Comparison of ENCODE assay signal across 7 cellular contexts in the genomic region with DNA sequence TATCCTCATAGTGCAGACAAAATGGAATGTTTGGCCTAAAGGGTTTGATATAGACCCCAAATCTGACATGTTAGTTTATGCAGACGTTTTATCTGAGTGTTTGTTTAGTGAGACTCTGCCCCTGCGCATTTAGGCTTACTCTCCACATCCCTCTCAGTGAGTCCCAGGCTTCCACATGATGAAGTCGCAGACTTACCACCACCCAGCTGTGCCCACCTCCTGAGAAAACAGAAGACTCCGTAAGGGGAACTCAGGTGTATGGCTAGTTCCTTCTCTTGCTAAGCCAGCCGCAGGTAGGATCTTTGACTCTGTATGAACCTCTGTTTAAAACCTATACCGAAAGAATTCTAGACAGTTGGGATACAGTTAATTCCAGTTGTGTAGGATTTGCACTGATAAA.
"Had no signal": no experiment of that assay in that cellular context is flagged by ENCODE, and none has a peak within 500 bp of the region (broad histone marks: within the 10 kb centered on the region; RNA-seq: fewer than 3 reads in every experiment).

No MANE protein-coding gene starts in this region.

- H3K4me3 ChIP-seq: GM23248 had no signal

- DNase-seq: GM23248, H9, HCEC 1CT, Karpas-422, KBM-7 had no signal

- H3K27me3 Mint-ChIP-seq: IgD-negative memory B cell had no signal

- H3K9me3 Mint-ChIP-seq: H9, IgD-negative memory B cell had no signal

- H3K9ac ChIP-seq: GM23248, KMS-11 had no signal

- H3K27ac Mint-ChIP-seq: IgD-negative memory B cell had no signal

- H3K27ac ChIP-seq: GM23248, KMS-11 had no signal

- H3K4me3 Mint-ChIP-seq: H9, IgD-negative memory B cell had no signal
